In genomic region chr16:87877942-87878507, GRCh38 we compare ENCODE assay signal across 15 cellular contexts. TPM values are rescaled to one million over a fixed set of nuclear protein-coding genes. Genes with fewer than 3 reads are reported as not detected.
DNase-seq lines count a peak whose midpoint lies in the region; ATAC-seq, FAIRE-seq and TF ChIP-seq lines count a peak whose summit lies in the region.
"Had no signal": no experiment of that assay in that cellular context is flagged by ENCODE, and none has a peak within 500 bp of the region (broad histone marks: within the 10 kb centered on the region; RNA-seq: fewer than 3 reads in every experiment).

No MANE protein-coding gene starts in this region.

- no peaks in the 10 kb centered on the region for H3K36me3 ChIP-seq in ascending aorta

- H3K9me3 Mint-ChIP-seq in activated CD4-positive, alpha-beta memory T cell treated with anti-CD3 and anti-CD28 coated beads for 36 hours: peaks cover 8% of the 10 kb centered on the region
- H3K9me3 Mint-ChIP-seq in activated T-helper 17 cell treated with anti-CD3 and anti-CD28 coated beads, Interleukin-2, amount 50 U/mL, for 72 hours: no peaks in the 10 kb centered on the region

- POLR2A ChIA-PET in activated CD4-positive, alpha-beta memory T cell treated with anti-CD3 and anti-CD28 coated beads for 36 hours (lab: Charles Lee): no interaction called here

- no peak overlapping the region for H3K27ac Mint-ChIP-seq in activated CD4-positive, alpha-beta memory T cell treated with anti-CD3 and anti-CD28 coated beads for 36 hours
- no peak overlapping the region for H3K27ac Mint-ChIP-seq in activated T-helper 17 cell treated with anti-CD3 and anti-CD28 coated beads, Interleukin-2, amount 50 U/mL, for 72 hours

- TF ChIP-seq CTCF in AG09319 (IDR thresholded peaks at IDR 0.05; ENCODE audit: low read depth, low read length): peak; percentile 21
- peak; percentile 31 for TF ChIP-seq CTCF in foreskin keratinocyte (conservative IDR thresholded peaks at IDR 0.05)
- peak in 1 of 3 experiments; percentile 13 for TF ChIP-seq CTCF in ascending aorta (IDR thresholded peaks at IDR 0.05)

- H3K27me3 Mint-ChIP-seq in activated CD4-positive, alpha-beta memory T cell treated with anti-CD3 and anti-CD28 coated beads for 36 hours: peaks cover 2% of the 10 kb centered on the region
- H3K27me3 Mint-ChIP-seq in activated T-helper 17 cell treated with anti-CD3 and anti-CD28 coated beads, Interleukin-2, amount 50 U/mL, for 72 hours: peaks cover 5% of the 10 kb centered on the region

- DNase-seq in AG09319 (ENCODE audit: extremely low read depth, low read depth) (no peak), GM12891 (ENCODE audit: insufficient read length, low spot score) (no peak), foreskin keratinocyte (no peak), inferior parietal cortex (ENCODE audit: extremely low spot score) (no peak), ascending aorta (ENCODE audit: low spot score in 2 of 2) (no peak), NCI-H2081 (lab: John Stamatoyannopoulos, UW) (no peak)
- peak; percentile 68 for DNase-seq in activated CD4-positive, alpha-beta memory T cell treated with anti-CD3 and anti-CD28 coated beads for 36 hours
- DNase-seq: NCI-H1436; small intestine; stimulated activated naive CD4-positive, alpha-beta T cell had no signal

- peaks cover 1% of the 10 kb centered on the region for H3K36me3 Mint-ChIP-seq in activated CD4-positive, alpha-beta memory T cell treated with anti-CD3 and anti-CD28 coated beads for 36 hours
- peaks cover 5% of the 10 kb centered on the region for H3K36me3 Mint-ChIP-seq in activated T-helper 17 cell treated with anti-CD3 and anti-CD28 coated beads, Interleukin-2, amount 50 U/mL, for 72 hours (ENCODE audit: low read depth)

- peak; percentile 71 for FAIRE-seq in GM12891 (lab: Jason Lieb, UNC)
- FAIRE-seq: small intestine had no signal

- H3K4me1 ChIP-seq in foreskin keratinocyte (no peaks in the 10 kb centered on the region), ascending aorta (no peaks in the 10 kb centered on the region)

- no peak for TF ChIP-seq POLR2A in GM12891 (IDR thresholded peaks at IDR 0.05; ENCODE audit: low read depth, low read length)

- H3K27ac ChIP-seq in foreskin keratinocyte (no peak overlapping the region), ascending aorta (no peak overlapping the region)
- H3K27ac ChIP-seq: hepatocyte, HL-60 had no signal

- CTCF ChIA-PET in activated CD4-positive, alpha-beta memory T cell treated with anti-CD3 and anti-CD28 coated beads for 36 hours (lab: Charles Lee): interaction anchor here (1.0 to 15.0 kb wide), 6 partner anchors 19 to 98 kb away, joined by 3 to 224 read pairs (median 26); no protein-coding TSS in a partner anchor

- ATAC-seq in foreskin keratinocyte: no peak
- ATAC-seq in activated T-helper 17 cell treated with anti-CD3 and anti-CD28 coated beads, Interleukin-2, amount 50 U/mL, for 72 hours (replicated peaks): no peak

- no peak overlapping the region for H3K4me3 ChIP-seq in ascending aorta
- H3K4me3 ChIP-seq: hepatocyte had no signal

- peaks cover 39% of the 10 kb centered on the region for H3K4me1 Mint-ChIP-seq in activated CD4-positive, alpha-beta memory T cell treated with anti-CD3 and anti-CD28 coated beads for 36 hours (ENCODE audit: low read depth)
- peaks cover 12% of the 10 kb centered on the region for H3K4me1 Mint-ChIP-seq in activated T-helper 17 cell treated with anti-CD3 and anti-CD28 coated beads, Interleukin-2, amount 50 U/mL, for 72 hours

- no peak overlapping the region for H3K4me3 Mint-ChIP-seq in activated CD4-positive, alpha-beta memory T cell treated with anti-CD3 and anti-CD28 coated beads for 36 hours
- H3K4me3 Mint-ChIP-seq in activated T-helper 17 cell treated with anti-CD3 and anti-CD28 coated beads, Interleukin-2, amount 50 U/mL, for 72 hours: no peak overlapping the region

- intact Hi-C loops in activated CD4-positive, alpha-beta memory T cell treated with anti-CD3 and anti-CD28 coated beads for 36 hours (cut with micrococcal nuclease): loop anchor here (10.0 kb wide), 3 partner anchors 383 to 577 kb away; partner anchors contain the start of genes FBXO31, ZCCHC14 and ZFPM1
- intact Hi-C loops in ascending aorta (cut with DNase I): no loop called here

- H3K27me3 ChIP-seq in foreskin keratinocyte (peaks cover 19% of the 10 kb centered on the region), ascending aorta (no peaks in the 10 kb centered on the region)
- H3K27me3 ChIP-seq: hepatocyte had no signal

- H3K9me3 ChIP-seq in ascending aorta: no peaks in the 10 kb centered on the region

TF ChIP-seq in GM12891, 5 proteins besides CTCF, POLR2A, EP300 and RAD21:
- TF ChIP-seq PAX5 (IDR thresholded peaks at IDR 0.05; ENCODE audit: insufficient read depth, low read length, severe bottlenecking): no peak
- TF ChIP-seq TAF1 (IDR thresholded peaks at IDR 0.05; ENCODE audit: low read depth, low read length): no peak
- no peak for TF ChIP-seq SPI1 (IDR thresholded peaks at IDR 0.05; ENCODE audit: low read depth, low read length)
- no peak for TF ChIP-seq POLR2AphosphoS5 (IDR thresholded peaks at IDR 0.05; ENCODE audit: low read depth, low read length)
- no peak for TF ChIP-seq POU2F2 (IDR thresholded peaks at IDR 0.05; ENCODE audit: low read depth, low read length)

RNA-seq across cellular contexts. Expression of gene SLC7A5, which starts 8.7 kb away (rescaled TPM):
- 38.5 TPM for polyA plus RNA-seq in GM12891 (2012; ENCODE audit: low read depth, missing spikeins)
- total RNA-seq in activated CD4-positive, alpha-beta memory T cell treated with anti-CD3 and anti-CD28 coated beads for 36 hours: 100 to 1,000 TPM; 262 TPM
- total RNA-seq in foreskin keratinocyte (455 and 588 TPM in 2 replicates), ascending aorta (7.6 TPM)
- 419 and 621 TPM in 2 replicates for polyA plus RNA-seq in foreskin keratinocyte
- total RNA-seq in activated T-helper 17 cell treated with anti-CD3 and anti-CD28 coated beads, Interleukin-2, amount 50 U/mL, for 72 hours: 100 to 1,000 TPM; 130 to 233 TPM

RNA-seq across cellular contexts. Expression of gene CA5A, which starts 58.3 kb away (rescaled TPM):
- polyA plus RNA-seq in GM12891 (2012; ENCODE audit: low read depth, missing spikeins): 0.09 TPM
- not detected for total RNA-seq in activated CD4-positive, alpha-beta memory T cell treated with anti-CD3 and anti-CD28 coated beads for 36 hours
- total RNA-seq in foreskin keratinocyte (not detected in 2 replicates), ascending aorta (not detected)
- polyA plus RNA-seq in foreskin keratinocyte: not detected in 2 replicates
- total RNA-seq in activated T-helper 17 cell treated with anti-CD3 and anti-CD28 coated beads, Interleukin-2, amount 50 U/mL, for 72 hours: not detected
- total RNA-seq: cerebellum, SK-MEL-5 had no signal
- polyA plus RNA-seq: small intestine had no signal

Comparison
In these comparisons a context has a peak if more than half of its experiments do, and no peak if none do; other contexts are left out.
1. RNA of gene SLC7A5, which starts 8.7 kb away (total RNA-seq): 455 to 588 TPM in foreskin keratinocyte, 262 TPM in activated CD4-positive, alpha-beta memory T cell treated with anti-CD3 and anti-CD28 coated beads for 36 hours and 130 to 233 TPM in activated T-helper 17 cell treated with anti-CD3 and anti-CD28 coated beads, Interleukin-2, amount 50 U/mL, for 72 hours; 7.6 TPM in ascending aorta (single experiment); every median in the first group is over 10 times any median in the second.